ENCODE assay signal across 16 cellular contexts in genomic region chr2:66390152-66390551, GRCh38. TPM values are rescaled to one million over a fixed set of nuclear protein-coding genes. Genes with fewer than 3 reads are reported as not detected.
DNase-seq lines count a peak whose midpoint lies in the region; TF ChIP-seq lines count a peak whose summit lies in the region.
"Had no signal": no experiment of that assay in that cellular context is flagged by ENCODE, and none has a peak within 500 bp of the region (broad histone marks: within the 10 kb centered on the region; RNA-seq: fewer than 3 reads in every experiment).

No MANE protein-coding gene starts in this region.

- H3K9me3 ChIP-seq in HUES6 (ENCODE audit: control insufficient read depth, insufficient read depth, low read depth, low read length) = no peaks in the 10 kb centered on the region
- no peaks in the 10 kb centered on the region for H3K9me3 ChIP-seq in mammary epithelial cell (replicated peaks; ENCODE audit: insufficient read depth, low read length)
- H3K9me3 ChIP-seq in iPS-18a (ENCODE audit: control insufficient read depth, low read depth, low read length) = no peaks in the 10 kb centered on the region
- H3K9me3 ChIP-seq in MG63 = no peaks in the 10 kb centered on the region
- H3K9me3 ChIP-seq: HAP-1 had no signal

- peak overlapping the region; percentile 98 for H3K27ac Mint-ChIP-seq in type B pancreatic cell
- H3K27ac Mint-ChIP-seq: B cell; CD4-positive, alpha-beta T cell had no signal

- H3K27ac ChIP-seq in HUES6 (ENCODE audit: low read depth, low read length) = no peak overlapping the region
- peak overlapping the region; percentile 87 for H3K27ac ChIP-seq in mammary epithelial cell (ENCODE audit: insufficient read depth, low read depth, low read length)
- no peak overlapping the region for H3K27ac ChIP-seq in iPS-18a (ENCODE audit: low read length)
- H3K27ac ChIP-seq: SK-N-MC had no signal

- dilution Hi-C loops in mammary epithelial cell (cut with HindIII; ENCODE audit: low sequenced_read_pairs) = no loop called here

- CTCF ChIA-PET in mammary epithelial cell (lab: Charles Lee; ENCODE audit: low non-redundant PET) = no interaction called here

- H4K20me1 ChIP-seq in mammary epithelial cell (ENCODE audit: insufficient read depth, low read length) = no peaks in the 10 kb centered on the region

- H3K9ac ChIP-seq in HUES6 (ENCODE audit: low read length) (no peak overlapping the region), mammary epithelial cell (ENCODE audit: insufficient read depth, low read length) (peak overlapping the region; percentile 31), iPS-18a (ENCODE audit: low read length) (no peak overlapping the region)

- H3K79me2 ChIP-seq in mammary epithelial cell (ENCODE audit: insufficient read depth, low read length) = no peaks in the 10 kb centered on the region

- H3K36me3 ChIP-seq in HUES6 (ENCODE audit: control insufficient read depth, insufficient read depth, low read length) (no peaks in the 10 kb centered on the region), mammary epithelial cell (ENCODE audit: insufficient read depth, low read length) (no peaks in the 10 kb centered on the region), iPS-18a (ENCODE audit: control insufficient read depth, low read depth, low read length) (no peaks in the 10 kb centered on the region), MG63 (no peaks in the 10 kb centered on the region)
- H3K36me3 ChIP-seq: HAP-1 had no signal

- intact Hi-C loops in mammary epithelial cell (cut with micrococcal nuclease) = no loop called here

- H3K4me3 Mint-ChIP-seq in type B pancreatic cell = peak overlapping the region; percentile 82
- H3K4me3 Mint-ChIP-seq: B cell; CD4-positive, alpha-beta T cell had no signal

- in situ Hi-C loops in mammary epithelial cell (cut with MboI; ENCODE audit: low sequenced_read_pairs in 2 of 2) = no loop called here

- no peaks in the 10 kb centered on the region for H3K27me3 ChIP-seq in HUES6 (ENCODE audit: control insufficient read depth, insufficient read depth, low read length)
- peaks cover 2% of the 10 kb centered on the region for H3K27me3 ChIP-seq in mammary epithelial cell (ENCODE audit: insufficient read depth, low read length)
- H3K27me3 ChIP-seq in iPS-18a (ENCODE audit: control insufficient read depth, insufficient read depth, low read length) = no peaks in the 10 kb centered on the region
- H3K27me3 ChIP-seq in MG63 = no peaks in the 10 kb centered on the region; the same call in 1 of the 2 replicates

- peak overlapping the region; percentile 22 for H2AFZ ChIP-seq in mammary epithelial cell (ENCODE audit: low read depth, low read length)

- H3K36me3 Mint-ChIP-seq in type B pancreatic cell = peaks cover 10% of the 10 kb centered on the region

- peaks cover 21% of the 10 kb centered on the region for H3K4me1 ChIP-seq in HUES6 (ENCODE audit: control insufficient read depth, insufficient read depth, low read length)
- H3K4me1 ChIP-seq in mammary epithelial cell (ENCODE audit: insufficient read depth, low read length) = peaks cover 11% of the 10 kb centered on the region
- H3K4me1 ChIP-seq in iPS-18a (ENCODE audit: control insufficient read depth, low read depth, low read length) = peaks cover 7% of the 10 kb centered on the region
- H3K4me1 ChIP-seq: HAP-1 had no signal

- BruUV-seq in mammary epithelial cell (replicated peaks; lab: Mats Ljungman, UMichigan) = no TSS peak

- WGBS in mammary epithelial cell (ENCODE audit: low coverage, missing lambda C conversion rate) = 80% methylated on average over 1 of the region's 4 CpGs

- no peak overlapping the region for H3K4me2 ChIP-seq in mammary epithelial cell (ENCODE audit: insufficient read depth, low read depth, low read length)

- H3K4me3 ChIP-seq in HUES6 (ENCODE audit: low read depth, low read length) = peak overlapping the region; percentile 65; the same call in 1 of the 2 replicates
- H3K4me3 ChIP-seq in mammary epithelial cell (replicated peaks in 1 of 3; ENCODE audit: insufficient read depth in 1 of 3, low read depth in 2 of 3, low read length in 3 of 3) = peak overlapping the region in 1 of 3 experiments; percentile 12
- peak overlapping the region; percentile 47 for H3K4me3 ChIP-seq in iPS-18a (ENCODE audit: low read length)
- H3K4me3 ChIP-seq in MG63 = no peak overlapping the region
- H3K4me3 ChIP-seq: HAP-1, SK-N-MC had no signal

- no peak for TF ChIP-seq CTCF in mammary epithelial cell (conservative IDR thresholded peaks at IDR 0.05 in 1 of 2, IDR thresholded peaks at IDR 0.05 in 1 of 2; ENCODE audit: extremely low read depth in 1 of 2, insufficient read depth in 1 of 2, low read depth in 1 of 2, low read length in 2 of 2)
- TF ChIP-seq CTCF in type B pancreatic cell (conservative IDR thresholded peaks at IDR 0.05) = no peak

- DNase-seq in mammary epithelial cell (no peak), type B pancreatic cell (ENCODE audit: extremely low spot score, unreplicated experiment) (no peak), NCI-H2081 treated with DMSO at 0.1 percent for 48 hours (lab: John Stamatoyannopoulos, UW) (no peak), dedifferentiated amniotic fluid mesenchymal stem cell (ENCODE audit: extremely low spot score) (no peak), MG63 (no peak)
- DNase-seq: CD4-positive, alpha-beta T cell; EL; IMR-90; NCI-H2081; NCI-H345; NCI-H526 treated with DMSO at 0.1 percent for 48 hours had no signal

- H3K27me3 Mint-ChIP-seq in type B pancreatic cell = no peaks in the 10 kb centered on the region
- H3K27me3 Mint-ChIP-seq: CD4-positive, alpha-beta T cell had no signal

- H3K4me1 Mint-ChIP-seq in type B pancreatic cell (ENCODE audit: unreplicated experiment) = peaks cover 38% of the 10 kb centered on the region
- H3K4me1 Mint-ChIP-seq: B cell had no signal

- H3K9me3 Mint-ChIP-seq in type B pancreatic cell = peaks cover 9% of the 10 kb centered on the region
- H3K9me3 Mint-ChIP-seq: CD4-positive, alpha-beta T cell had no signal

RNA-seq across cellular contexts. Expression of gene MEIS1, which starts 44.8 kb away (rescaled TPM):
- total RNA-seq in mammary epithelial cell (1 to 10 TPM; 4.3 to 4.4 TPM), type B pancreatic cell (ENCODE audit: low replicate concordance) (250 and 255 TPM in 2 replicates)
- polyA plus RNA-seq in mammary epithelial cell = 2.0 TPM
- 8.0 TPM for polyA minus RNA-seq in mammary epithelial cell
- total RNA-seq in MG63 (2014; rRNA removed; shearing (Covaris generic); ENCODE audit: low replicate concordance) = 3.6 and 7.4 TPM in 2 replicates
- total RNA-seq: B cell; CD4-positive, alpha-beta T cell had no signal

Comparison
In these comparisons a context has a peak if more than half of its experiments do, and no peak if none do; other contexts are left out.
1. RNA of gene MEIS1, which starts 44.8 kb away (total RNA-seq): 250 to 255 TPM in type B pancreatic cell; 4.3 to 4.4 TPM in mammary epithelial cell and 3.6 to 7.4 TPM in MG63; every median in the first group is over 10 times any median in the second.